In genomic region chr7:151549083-151549482, GRCh38 we compare ENCODE assay signal across 25 cellular contexts.
"Had no signal": no experiment of that assay in that cellular context is flagged by ENCODE, and none has a peak within 500 bp of the region (broad histone marks: within the 10 kb centered on the region; RNA-seq: fewer than 3 reads in every experiment).

No MANE protein-coding gene starts in this region.

- H3K9me3 Mint-ChIP-seq: natural killer cell; stimulated activated effector memory CD8-positive, alpha-beta T cell treated with anti-CD3 and anti-CD28 coated beads, Interleukin-12 subunit alpha, Interleukin-12 subunit beta, amount 100 ng/mL, for 72 hours; stimulated activated naive CD8-positive, alpha-beta T cell treated with anti-CD3 and anti-CD28 coated beads, Interleukin-15, Interleukin-2, amounts not matched to agents 100 ng/mL and 50 ng/mL, for 24 hours had no signal

- H3K27ac ChIP-seq: heart right ventricle, hepatocyte, left ventricle myocardium inferior, parathyroid adenoma, psoas muscle, right atrium auricular region, skin epidermis, suprapubic skin, thoracic aorta, tibial artery, upper lobe of right lung had no signal

- DNase-seq: heart right ventricle; islet precursor cell; left ventricle myocardium inferior; naive B cell; natural killer cell; psoas muscle; stimulated activated CD4-positive, alpha-beta T cell treated with anti-CD3 and anti-CD28 coated beads, Interleukin-12 subunit alpha, Interleukin-12 subunit beta, amount 100 ng/mL, for 4 hours; stimulated activated CD4-positive, alpha-beta T cell treated with anti-CD3 and anti-CD28 coated beads, Interleukin-15, amount 100 ng/mL, for 24 hours; stimulated activated CD4-positive, alpha-beta T cell treated with anti-CD3 and anti-CD28 coated beads, Interleukin-2, amount 100 ng/mL, for 24 hours; stimulated activated CD4-positive, alpha-beta T cell treated with anti-CD3 and anti-CD28 coated beads, Interleukin-4, amount 100 ng/mL, for 24 hours; stimulated activated naive CD4-positive, alpha-beta T cell; tibial artery; trophoblast cell; upper lobe of right lung had no signal

- H3K9me3 ChIP-seq: heart right ventricle, left ventricle myocardium inferior, psoas muscle, right atrium auricular region, suprapubic skin, thoracic aorta, tibial artery, upper lobe of right lung had no signal

- H3K9ac ChIP-seq: parathyroid adenoma had no signal

- H3K27me3 ChIP-seq: hepatocyte, right atrium auricular region, suprapubic skin, tibial artery, upper lobe of right lung had no signal

- H3K4me2 ChIP-seq: hepatocyte had no signal

- ATAC-seq: heart right ventricle; natural killer cell; psoas muscle; sciatic nerve; stimulated activated effector memory CD8-positive, alpha-beta T cell treated with anti-CD3 and anti-CD28 coated beads, Interleukin-12 subunit alpha, Interleukin-12 subunit beta, amount 100 ng/mL, for 72 hours; upper lobe of right lung had no signal

- H3K79me2 ChIP-seq: hepatocyte, parathyroid adenoma had no signal

- H3K36me3 ChIP-seq: heart right ventricle, left ventricle myocardium inferior, right atrium auricular region, suprapubic skin, thoracic aorta, tibial artery, upper lobe of right lung had no signal

- FAIRE-seq: urothelium cell line had no signal

- H3K36me3 Mint-ChIP-seq: naive B cell; natural killer cell; stimulated activated effector memory CD8-positive, alpha-beta T cell treated with anti-CD3 and anti-CD28 coated beads, Interleukin-12 subunit alpha, Interleukin-12 subunit beta, amount 100 ng/mL, for 72 hours had no signal

- H3K27ac Mint-ChIP-seq: naive B cell; natural killer cell; stimulated activated effector memory CD8-positive, alpha-beta T cell treated with anti-CD3 and anti-CD28 coated beads, Interleukin-12 subunit alpha, Interleukin-12 subunit beta, amount 100 ng/mL, for 72 hours; stimulated activated naive CD8-positive, alpha-beta T cell treated with anti-CD3 and anti-CD28 coated beads, Interleukin-15, Interleukin-2, amounts not matched to agents 100 ng/mL and 50 ng/mL, for 24 hours had no signal

- H3K4me3 Mint-ChIP-seq: naive B cell; natural killer cell; stimulated activated effector memory CD8-positive, alpha-beta T cell treated with anti-CD3 and anti-CD28 coated beads, Interleukin-12 subunit alpha, Interleukin-12 subunit beta, amount 100 ng/mL, for 72 hours; stimulated activated naive CD8-positive, alpha-beta T cell treated with anti-CD3 and anti-CD28 coated beads, Interleukin-15, Interleukin-2, amounts not matched to agents 100 ng/mL and 50 ng/mL, for 24 hours had no signal

- H3K4me3 ChIP-seq: heart right ventricle, hepatocyte, left ventricle myocardium inferior, lung, psoas muscle, right atrium auricular region, skin epidermis, suprapubic skin, thoracic aorta, tibial artery, upper lobe of right lung had no signal

- H2AFZ ChIP-seq: hepatocyte, parathyroid adenoma had no signal
